8 cellular contexts compared by ENCODE assay signal in the genomic region with DNA sequence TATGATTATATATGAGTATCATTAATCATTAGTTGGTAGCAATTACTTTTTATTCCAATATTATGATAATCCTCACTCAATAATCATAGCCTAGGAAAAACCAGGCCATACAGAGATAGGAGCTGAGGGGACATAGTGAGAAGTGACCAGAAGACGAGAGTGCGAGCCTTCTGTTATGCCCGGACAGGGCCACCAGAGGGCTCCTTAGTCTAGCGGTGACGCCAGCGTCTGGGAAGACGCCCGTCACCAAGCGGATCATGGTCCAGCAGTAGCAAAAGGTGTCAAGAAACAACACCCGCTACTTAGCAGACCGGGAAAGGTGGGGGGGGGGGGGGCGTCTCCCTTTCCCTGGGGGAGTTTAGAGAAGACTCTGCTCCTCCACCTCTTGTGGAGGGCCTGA. TPM values are rescaled to one million over a fixed set of nuclear protein-coding genes. Genes with fewer than 3 reads are reported as not detected.
DNase-seq lines count a peak whose midpoint lies in the region; ATAC-seq, FAIRE-seq and TF ChIP-seq lines count a peak whose summit lies in the region.
"Not testable (repeated sequence)": the region's sequence is repeated elsewhere in the genome, so short reads cannot be mapped to it uniquely, and the experiment has no call there.

No MANE protein-coding gene starts in this region.

- H4K8ac ChIP-seq in H9 (replicated peaks; ENCODE audit: insufficient read length, low read depth, low read length), result not testable (repeated sequence)

- not testable (repeated sequence) for H3K4me2 ChIP-seq in H9 (ENCODE audit: insufficient read depth, insufficient read length, low read length)

- not testable (repeated sequence) for H3K23me2 ChIP-seq in H9 (ENCODE audit: insufficient read length, low read depth, low read length, poor library complexity, severe bottlenecking)

- not testable (repeated sequence) for H3K18ac ChIP-seq in H9 (ENCODE audit: insufficient read length, low read depth, low read length)

- peaks cover 2 to 31% of the 10 kb centered on the region in 2 experiments for H3K9me3 Mint-ChIP-seq in H9

- not testable (repeated sequence) for H2BK15ac ChIP-seq in H9 (ENCODE audit: low read depth, low read length)

- not testable (repeated sequence) for H2AFZ ChIP-seq in H9 (ENCODE audit: low read length)

- WGBS in H9 (ENCODE audit: extremely low coverage, insufficient read length, low lambda C conversion rate), result no CpG with 5 or more reads among the region's 12 CpGs

- H2BK12ac ChIP-seq in H9 (ENCODE audit: insufficient read length, low read depth, low read length), result not testable (repeated sequence)

- H3K23ac ChIP-seq in H9 (ENCODE audit: insufficient read length, low read depth, low read length), result not testable (repeated sequence)

- not testable (repeated sequence) for H2AK5ac ChIP-seq in H9 (ENCODE audit: insufficient read length, low read length)

- H2BK20ac ChIP-seq in H9 (ENCODE audit: low read depth, low read length, poor library complexity, severe bottlenecking), result not testable (repeated sequence)

- not testable (repeated sequence) for H3K14ac ChIP-seq in H9 (ENCODE audit: insufficient read depth, low read length)

- not testable (repeated sequence) for H2BK5ac ChIP-seq in H9 (ENCODE audit: insufficient read length, low read length)

- H3K36me3 ChIP-seq in bronchial epithelial cell (ENCODE audit: control insufficient read depth, insufficient read depth, low read length), result not testable (repeated sequence)

- intact Hi-C loops in left ventricle myocardium superior (cut with micrococcal nuclease), result not testable (repeated sequence)

- peaks cover 58% of the 10 kb centered on the region for H3K27me3 Mint-ChIP-seq in H9 (ENCODE audit: low read depth)

- not testable (repeated sequence) for H3K27ac ChIP-seq in H9 (ENCODE audit: insufficient read length, low read depth, low read length); RWPE1

- H3T11ph ChIP-seq in H9 (ENCODE audit: low read length), result not testable (repeated sequence)

- POLR2A ChIA-PET in RWPE1 (lab: Yijun Ruan, JAX; ENCODE audit: low non-redundant PET), result not testable (repeated sequence)

- H3K4me3 ChIP-seq in AG09309 (ENCODE audit: control insufficient read depth, low read depth, low read length); bronchial epithelial cell (ENCODE audit: low read depth, low read length): not testable (repeated sequence)

- H3K56ac ChIP-seq in H9 (ENCODE audit: insufficient read length, low read depth, low read length), result not testable (repeated sequence)

- H3K4me3 Mint-ChIP-seq in H9, result not testable (repeated sequence)

- H4K91ac ChIP-seq in H9 (ENCODE audit: insufficient read length, low read depth, low read length), result not testable (repeated sequence)

- H3K27me3 ChIP-seq in H9 (ENCODE audit: insufficient read depth, low read length); bronchial epithelial cell (ENCODE audit: control insufficient read depth, insufficient read depth, low read length): not testable (repeated sequence)

- H3K4me1 ChIP-seq in H9 (ENCODE audit: insufficient read depth, low read length), result not testable (repeated sequence)

- not testable (repeated sequence) for H2BK120ac ChIP-seq in H9 (ENCODE audit: low read depth, low read length, poor library complexity, severe bottlenecking)

- not testable (repeated sequence) for H3K79me1 ChIP-seq in H9 (ENCODE audit: insufficient read depth, low read depth, low read length, poor library complexity, severe bottlenecking)

- not testable (repeated sequence) for H4K20me1 ChIP-seq in H9 (ENCODE audit: control insufficient read depth, insufficient read depth, insufficient read length)

- ATAC-seq in left ventricle myocardium superior, result not testable (repeated sequence)

- not testable (repeated sequence) for FAIRE-seq in bronchial epithelial cell (lab: Jason Lieb, UNC)

- H4K5ac ChIP-seq in H9 (ENCODE audit: insufficient read length, low read depth, low read length), result not testable (repeated sequence)

- not testable (repeated sequence) for H3K79me2 ChIP-seq in H9 (ENCODE audit: insufficient read depth, low read length)

- not testable (repeated sequence) for H3K4ac ChIP-seq in H9 (ENCODE audit: low read depth, low read length)

- DNase-seq in AG09309 (ENCODE audit: low read depth); RWPE1 (ENCODE audit: low spot score); bronchial epithelial cell (ENCODE audit: low read depth): not testable (repeated sequence)
- DNase-seq in H9, result peak; percentile 60
- peak; percentile 51 for DNase-seq in activated CD8-positive, alpha-beta memory T cell treated with anti-CD3 and anti-CD28 coated beads, Interleukin-2, amount 50 U/mL, for 4 hours
- DNase-seq in left ventricle myocardium superior, result peak; percentile 79
- peak in 45 of 56 donors; percentile 2 to 80 (median 27) for DNase-seq in nucleus accumbens (lab: John Stamatoyannopoulos, UW)
- DNase-seq in stimulated activated CD8-positive, alpha-beta memory T cell treated with anti-CD3 and anti-CD28 coated beads, Interleukin-15, amount 100 ng/mL, for 1 hour (ENCODE audit: low read depth), result peak; percentile 9

- TF ChIP-seq CTCF in AG09309 (IDR thresholded peaks at IDR 0.05; ENCODE audit: control insufficient read depth, insufficient read depth, low read depth, low read length, missing control alignments), result peak; percentile 54
- peak; percentile 70 for TF ChIP-seq CTCF in H9 (conservative IDR thresholded peaks at IDR 0.05)
- TF ChIP-seq CTCF in RWPE1 (conservative IDR thresholded peaks at IDR 0.05; ENCODE audit: low read depth), result peak; percentile 66
- peak; percentile 66 for TF ChIP-seq CTCF in bronchial epithelial cell (IDR thresholded peaks at IDR 0.05; ENCODE audit: insufficient read depth, low read length, severe bottlenecking)

- CTCF ChIA-PET in RWPE1 (lab: Yijun Ruan, JAX), result interaction anchor here (0.7 kb wide), 1 partner anchor 15 kb away, joined by 4 read pairs; no protein-coding TSS in a partner anchor

- H3K4me1 Mint-ChIP-seq in H9, result not testable (repeated sequence)

- not testable (repeated sequence) for H3K36me3 Mint-ChIP-seq in H9 (ENCODE audit: insufficient read depth in 1 of 3, low read depth in 3 of 3)

- not testable (repeated sequence) for H3K9ac ChIP-seq in H9 (ENCODE audit: extremely low read depth, insufficient read length, low read length)

- H3K27ac Mint-ChIP-seq in H9, result not testable (repeated sequence)

- not testable (repeated sequence) for H3K9me3 ChIP-seq in H9 (ENCODE audit: control insufficient read depth, low read depth, low read length)

RNA-seq across cellular contexts. Expression of gene ZNF892, which starts 14.4 kb away (rescaled TPM):
- 13.2 and 13.3 TPM in 2 replicates for total RNA-seq in H9 (2021)
- 5.8 and 5.9 TPM in 2 replicates for total RNA-seq in bronchial epithelial cell
- total RNA-seq in left ventricle myocardium superior, result 3.0 TPM

RNA-seq across cellular contexts. Expression of gene ZNF2, which starts 27.3 kb away (rescaled TPM):
- total RNA-seq in H9 (2021), result 2.2 and 2.7 TPM in 2 replicates
- total RNA-seq in bronchial epithelial cell, result 7.4 and 8.8 TPM in 2 replicates
- 3.6 TPM for total RNA-seq in left ventricle myocardium superior

RNA-seq across cellular contexts. Expression of gene ZNF514, which starts 33.2 kb away (rescaled TPM):
- total RNA-seq in H9 (2021) (11.9 and 12.9 TPM in 2 replicates), bronchial epithelial cell (12.5 and 13.2 TPM in 2 replicates), left ventricle myocardium superior (15.4 TPM)
